Comparison of ENCODE assay signal across 8 cellular contexts in genomic region chr11:77066229-77067023, GRCh38. TPM values are rescaled to one million over a fixed set of nuclear protein-coding genes. Genes with fewer than 3 reads are reported as not detected.
A peak's percentile ranks its signal among the peaks of the same experiment; 100 is the strongest.
DNase-seq lines count a peak whose midpoint lies in the region; ATAC-seq, FAIRE-seq and TF ChIP-seq lines count a peak whose summit lies in the region.

CAPN5 (plus strand) TSS chr11:77066971; CDS start chr11:77084887, 17,916 bp downstream.

- H3K4me1 ChIP-seq in ACC112 (ENCODE audit: control insufficient read depth, insufficient read depth, low read length, unreplicated experiment) (peaks cover 12% of the 10 kb centered on the region), spleen (peaks cover 0 to 37% (median 22%) of the 10 kb centered on the region in 6 donors)

- intact Hi-C loops in spleen (cut with DNase I; ENCODE audit: low total_unique reads): no loop called here

- TF ChIP-seq POLR2A in GM18526 (IDR thresholded peaks at IDR 0.05; ENCODE audit: extremely low read depth, insufficient read length): peak; percentile 23
- TF ChIP-seq POLR2A in spleen (IDR thresholded peaks at IDR 0.05): no peak

- H3K36me3 ChIP-seq in ACC112 (ENCODE audit: insufficient read depth, low read length) (no peaks in the 10 kb centered on the region), bronchial epithelial cell (ENCODE audit: control insufficient read depth, insufficient read depth, low read length) (no peaks in the 10 kb centered on the region), spleen (no peaks in the 10 kb centered on the region)

- DNase-seq in NCI-H2171 (lab: John Stamatoyannopoulos, UW) (peak; percentile 69), bronchial epithelial cell (ENCODE audit: low read depth) (peak; percentile 68), iris pigment epithelial cell (ENCODE audit: low read depth) (peak; percentile 94), spleen (peak; percentile 95)

- no peak for FAIRE-seq in bronchial epithelial cell (lab: Jason Lieb, UNC)

- peak within 1 kb of the TSS; percentile 90 for H3K4me3 ChIP-seq in ACC112 (ENCODE audit: low read depth, low read length)
- peak within 1 kb of the TSS; percentile 75 for H3K4me3 ChIP-seq in WI38 (ENCODE audit: low read depth, low read length)
- peak within 1 kb of the TSS; percentile 69 for H3K4me3 ChIP-seq in bronchial epithelial cell (ENCODE audit: low read depth, low read length)
- peak within 1 kb of the TSS; percentile 52 to 95 (median 70) for H3K4me3 ChIP-seq in spleen

- H3K27me3 ChIP-seq in ACC112 (ENCODE audit: insufficient read depth, low read length): no peaks in the 10 kb centered on the region
- H3K27me3 ChIP-seq in bronchial epithelial cell (ENCODE audit: control insufficient read depth, insufficient read depth, low read length): peaks cover 6% of the 10 kb centered on the region
- H3K27me3 ChIP-seq in spleen (replicated peaks in 1 of 7): no peaks in the 10 kb centered on the region

- H3K27ac ChIP-seq in ACC112 (ENCODE audit: low read depth, low read length): peak within 1 kb of the TSS; percentile 45
- H3K27ac ChIP-seq in spleen: peak within 1 kb of the TSS; percentile 70 to 89 (median 86)

- peaks cover 0 to 4% (median 0%) of the 10 kb centered on the region in 8 donors for H3K9me3 ChIP-seq in spleen

- H2AFZ ChIP-seq in ACC112 (ENCODE audit: low read length, unreplicated experiment): peak within 1 kb of the TSS; percentile 65

- peak; percentile 70 for ATAC-seq in HG03064 (IDR thresholded peaks at IDR 0.05; ENCODE audit: low read depth, unreplicated experiment)

- 0 to 3% (median 1%) methylated on average over 19 to 67 of the region's 67 CpGs for WGBS in spleen, 5 donors

- no peak for TF ChIP-seq CTCF in WI38 (IDR thresholded peaks at IDR 0.05; ENCODE audit: low read depth, low read length)
- TF ChIP-seq CTCF in bronchial epithelial cell (IDR thresholded peaks at IDR 0.05; ENCODE audit: insufficient read depth, low read length, severe bottlenecking): no peak
- peak in 9 of 11 experiments; percentile 21 to 58 (median 42) for TF ChIP-seq CTCF in spleen (IDR thresholded peaks at IDR 0.05 in 8 of 11, conservative IDR thresholded peaks at IDR 0.05 in 3 of 11)

- peaks cover 36% of the 10 kb centered on the region for H3K79me2 ChIP-seq in ACC112 (ENCODE audit: control insufficient read depth, insufficient read depth, low read length, unreplicated experiment)

RNA-seq across cellular contexts. Expression of gene CAPN5, which starts in this region (rescaled TPM):
- 3.2 and 9.6 TPM in 2 replicates for total RNA-seq in bronchial epithelial cell
- total RNA-seq in spleen: 1 to 10 TPM; 3.5 to 9.2 (median 8.0) TPM
- 1 to 10 TPM in 1 of 3 donors, under 1 TPM in 2; 0.80 to 2.4 (median 0.96) TPM for polyA plus RNA-seq in spleen

Comparison
In these comparisons a context has a peak if more than half of its experiments do, and no peak if none do; other contexts are left out.
1. Peak in every context shown above with its lines: DNase-seq, ATAC-seq, H3K4me3 ChIP-seq and H3K27ac ChIP-seq.
2. CTCF ChIP-seq: peak in spleen (9 of 11); none in WI38 (single experiment) and bronchial epithelial cell (single experiment).